Comparison of ENCODE assay signal across 1 cellular context in genomic region chr9:131690950-131691573, GRCh38.
A peak's percentile ranks its signal among the peaks of the same experiment; 100 is the strongest.
TF ChIP-seq lines count a peak whose summit lies in the region.

No MANE protein-coding gene starts in this region.

TF ChIP-seq in K562, 482 proteins besides CTCF, POLR2A, EP300 and RAD21:
- peak; percentile 45; the same call in 1 of the 2 replicates for TF ChIP-seq ZNF316 (IDR thresholded peaks at IDR 0.05)
- TF ChIP-seq C11orf30 (IDR thresholded peaks at IDR 0.05; ENCODE audit: low read depth) = peak; percentile 38; the same call in 1 of the 2 replicates
- TF ChIP-seq CEBPG (CRISPR knock-in tag; IDR thresholded peaks at IDR 0.05) = no peak
- no peak for TF ChIP-seq CEBPG (tag; conservative IDR thresholded peaks at IDR 0.05 in 1 of 2, IDR thresholded peaks at IDR 0.05 in 1 of 2)
- TF ChIP-seq KLF1 (tag; IDR thresholded peaks at IDR 0.05) = no peak
- TF ChIP-seq PBX2 (CRISPR knock-in tag; IDR thresholded peaks at IDR 0.05; ENCODE audit: low read depth) = no peak
- 0 out of 2 replicates have a peak, but pooled peaks have one; percentile 11 for TF ChIP-seq PBX2 (tag; conservative IDR thresholded peaks at IDR 0.05; ENCODE audit: low read depth)
- peak; percentile 29 for TF ChIP-seq MEIS2 (IDR thresholded peaks at IDR 0.05; ENCODE audit: partially characterized antibody)
